Comparison of ENCODE assay signal across 1 cellular context in the genomic region with DNA sequence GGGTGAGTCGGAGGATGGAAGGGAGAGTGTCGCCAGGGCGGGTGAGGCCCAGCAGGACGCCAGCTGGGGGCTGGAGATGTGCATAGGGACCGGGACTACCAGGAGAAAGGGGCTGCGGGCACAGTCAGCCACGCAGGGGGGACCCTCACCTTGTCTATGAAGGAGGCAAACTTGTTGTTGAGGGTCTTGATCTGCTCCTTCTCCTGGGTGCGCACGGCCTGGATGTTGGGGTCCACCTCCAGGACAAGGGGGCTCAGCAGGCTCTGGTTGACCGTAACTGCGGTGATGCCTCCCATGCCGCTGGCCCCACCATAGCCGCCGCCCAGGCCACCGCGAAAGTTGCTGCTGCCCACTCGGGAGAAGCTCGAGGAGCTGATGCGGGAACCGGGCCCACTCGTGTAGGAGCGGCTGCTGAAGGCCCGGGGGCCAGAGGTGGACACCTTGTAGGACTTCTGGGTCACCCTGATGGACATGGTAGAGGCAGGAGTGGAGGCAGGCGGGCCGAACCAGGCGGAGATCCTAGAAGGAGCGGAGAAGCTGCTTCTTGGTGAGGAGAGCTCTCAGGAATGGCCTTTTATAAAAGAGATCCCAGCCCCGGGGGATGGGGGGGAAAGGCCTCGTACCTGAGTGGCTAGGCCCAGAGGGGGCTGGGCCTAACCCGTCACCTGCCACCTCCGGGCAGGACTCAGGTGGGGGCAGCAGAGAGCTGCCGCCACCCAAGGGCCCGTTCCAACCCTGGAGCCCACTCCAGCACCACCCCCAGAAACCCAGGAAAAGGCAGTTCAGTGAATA.
TF ChIP-seq lines count a peak whose summit lies in the region.
"Not testable (repeated sequence)": the region's sequence is repeated elsewhere in the genome, so short reads cannot be mapped to it uniquely, and the experiment has no call there.

A gene (minus strand): TSS at position 568 of the 792 bp plus-strand sequence. CDS start 95 bp downstream, at position 473.

TF ChIP-seq in HepG2, 621 proteins besides CTCF, POLR2A, EP300 and RAD21 (continued from another document and continues in another):
- TF ChIP-seq, protein P1, sequence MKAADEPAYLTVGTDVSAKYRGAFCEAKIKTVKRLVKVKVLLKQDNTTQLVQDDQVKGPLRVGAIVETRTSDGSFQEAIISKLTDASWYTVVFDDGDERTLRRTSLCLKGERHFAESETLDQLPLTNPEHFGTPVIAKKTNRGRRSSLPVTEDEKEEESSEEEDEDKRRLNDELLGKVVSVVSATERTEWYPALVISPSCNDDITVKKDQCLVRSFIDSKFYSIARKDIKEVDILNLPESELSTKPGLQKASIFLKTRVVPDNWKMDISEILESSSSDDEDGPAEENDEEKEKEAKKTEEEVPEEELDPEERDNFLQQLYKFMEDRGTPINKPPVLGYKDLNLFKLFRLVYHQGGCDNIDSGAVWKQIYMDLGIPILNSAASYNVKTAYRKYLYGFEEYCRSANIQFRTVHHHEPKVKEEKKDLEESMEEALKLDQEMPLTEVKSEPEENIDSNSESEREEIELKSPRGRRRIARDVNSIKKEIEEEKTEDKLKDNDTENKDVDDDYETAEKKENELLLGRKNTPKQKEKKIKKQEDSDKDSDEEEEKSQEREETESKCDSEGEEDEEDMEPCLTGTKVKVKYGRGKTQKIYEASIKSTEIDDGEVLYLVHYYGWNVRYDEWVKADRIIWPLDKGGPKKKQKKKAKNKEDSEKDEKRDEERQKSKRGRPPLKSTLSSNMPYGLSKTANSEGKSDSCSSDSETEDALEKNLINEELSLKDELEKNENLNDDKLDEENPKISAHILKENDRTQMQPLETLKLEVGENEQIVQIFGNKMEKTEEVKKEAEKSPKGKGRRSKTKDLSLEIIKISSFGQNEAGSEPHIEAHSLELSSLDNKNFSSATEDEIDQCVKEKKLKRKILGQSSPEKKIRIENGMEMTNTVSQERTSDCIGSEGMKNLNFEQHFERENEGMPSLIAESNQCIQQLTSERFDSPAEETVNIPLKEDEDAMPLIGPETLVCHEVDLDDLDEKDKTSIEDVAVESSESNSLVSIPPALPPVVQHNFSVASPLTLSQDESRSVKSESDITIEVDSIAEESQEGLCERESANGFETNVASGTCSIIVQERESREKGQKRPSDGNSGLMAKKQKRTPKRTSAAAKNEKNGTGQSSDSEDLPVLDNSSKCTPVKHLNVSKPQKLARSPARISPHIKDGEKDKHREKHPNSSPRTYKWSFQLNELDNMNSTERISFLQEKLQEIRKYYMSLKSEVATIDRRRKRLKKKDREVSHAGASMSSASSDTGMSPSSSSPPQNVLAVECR (CRISPR knock-in tag; IDR thresholded peaks at IDR 0.05; ENCODE audit: borderline replicate concordance), result peak; percentile 76
- TF ChIP-seq HIVEP1 (CRISPR knock-in tag; IDR thresholded peaks at IDR 0.05), result peak; percentile 61; the same call in 1 of the 2 replicates
- TF ChIP-seq, protein P2, sequence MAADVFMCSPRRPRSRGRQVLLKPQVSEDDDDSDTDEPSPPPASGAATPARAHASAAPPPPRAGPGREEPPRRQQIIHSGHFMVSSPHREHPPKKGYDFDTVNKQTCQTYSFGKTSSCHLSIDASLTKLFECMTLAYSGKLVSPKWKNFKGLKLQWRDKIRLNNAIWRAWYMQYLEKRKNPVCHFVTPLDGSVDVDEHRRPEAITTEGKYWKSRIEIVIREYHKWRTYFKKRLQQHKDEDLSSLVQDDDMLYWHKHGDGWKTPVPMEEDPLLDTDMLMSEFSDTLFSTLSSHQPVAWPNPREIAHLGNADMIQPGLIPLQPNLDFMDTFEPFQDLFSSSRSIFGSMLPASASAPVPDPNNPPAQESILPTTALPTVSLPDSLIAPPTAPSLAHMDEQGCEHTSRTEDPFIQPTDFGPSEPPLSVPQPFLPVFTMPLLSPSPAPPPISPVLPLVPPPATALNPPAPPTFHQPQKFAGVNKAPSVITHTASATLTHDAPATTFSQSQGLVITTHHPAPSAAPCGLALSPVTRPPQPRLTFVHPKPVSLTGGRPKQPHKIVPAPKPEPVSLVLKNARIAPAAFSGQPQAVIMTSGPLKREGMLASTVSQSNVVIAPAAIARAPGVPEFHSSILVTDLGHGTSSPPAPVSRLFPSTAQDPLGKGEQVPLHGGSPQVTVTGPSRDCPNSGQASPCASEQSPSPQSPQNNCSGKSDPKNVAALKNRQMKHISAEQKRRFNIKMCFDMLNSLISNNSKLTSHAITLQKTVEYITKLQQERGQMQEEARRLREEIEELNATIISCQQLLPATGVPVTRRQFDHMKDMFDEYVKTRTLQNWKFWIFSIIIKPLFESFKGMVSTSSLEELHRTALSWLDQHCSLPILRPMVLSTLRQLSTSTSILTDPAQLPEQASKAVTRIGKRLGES (CRISPR knock-in tag; IDR thresholded peaks at IDR 0.05; ENCODE audit: borderline replicate concordance), result 0 out of 2 replicates have a peak, but pooled peaks have one; percentile 17
- TF ChIP-seq ZNF746 (CRISPR knock-in tag; IDR thresholded peaks at IDR 0.05), result peak; percentile 82
- peak; percentile 80; the same call in 1 of the 2 replicates for TF ChIP-seq MEF2D (CRISPR knock-in tag; IDR thresholded peaks at IDR 0.05)
- TF ChIP-seq ZSCAN31 (CRISPR knock-in tag; IDR thresholded peaks at IDR 0.05; ENCODE audit: low read depth), result peak; percentile 32; the same call in 1 of the 2 replicates
- TF ChIP-seq AGO2 (optimal IDR thresholded peaks at IDR 0.05; ENCODE audit: low read depth, low read length), result peak; percentile 94
- TF ChIP-seq, protein P3, sequence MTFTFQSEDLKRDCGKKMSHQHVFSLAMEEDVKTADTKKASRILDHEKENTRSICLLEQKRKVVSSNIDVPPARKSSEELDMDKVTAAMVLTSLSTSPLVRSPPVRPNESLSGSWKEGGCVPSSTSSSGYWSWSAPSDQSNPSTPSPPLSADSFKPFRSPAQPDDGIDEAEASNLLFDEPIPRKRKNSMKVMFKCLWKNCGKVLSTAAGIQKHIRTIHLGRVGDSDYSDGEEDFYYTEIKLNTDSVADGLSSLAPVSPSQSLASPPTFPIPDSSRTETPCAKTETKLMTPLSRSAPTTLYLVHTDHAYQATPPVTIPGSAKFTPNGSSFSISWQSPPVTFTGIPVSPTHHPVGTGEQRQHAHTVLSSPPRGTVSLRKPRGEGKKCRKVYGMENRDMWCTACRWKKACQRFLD (CRISPR knock-in tag; IDR thresholded peaks at IDR 0.05; ENCODE audit: borderline replicate concordance), result peak; percentile 94; the same call in 1 of the 2 replicates
- TF ChIP-seq GTF2F1 (IDR thresholded peaks at IDR 0.05; ENCODE audit: low read length), result peak; percentile 79; the same call in 1 of the 2 replicates
- peak; percentile 58 for TF ChIP-seq SIX1 (CRISPR knock-in tag; IDR thresholded peaks at IDR 0.05; ENCODE audit: borderline replicate concordance)
- peak; percentile 78; the same call in 1 of the 2 replicates for TF ChIP-seq ZNF878 (CRISPR knock-in tag; IDR thresholded peaks at IDR 0.05)
- TF ChIP-seq, protein P4, sequence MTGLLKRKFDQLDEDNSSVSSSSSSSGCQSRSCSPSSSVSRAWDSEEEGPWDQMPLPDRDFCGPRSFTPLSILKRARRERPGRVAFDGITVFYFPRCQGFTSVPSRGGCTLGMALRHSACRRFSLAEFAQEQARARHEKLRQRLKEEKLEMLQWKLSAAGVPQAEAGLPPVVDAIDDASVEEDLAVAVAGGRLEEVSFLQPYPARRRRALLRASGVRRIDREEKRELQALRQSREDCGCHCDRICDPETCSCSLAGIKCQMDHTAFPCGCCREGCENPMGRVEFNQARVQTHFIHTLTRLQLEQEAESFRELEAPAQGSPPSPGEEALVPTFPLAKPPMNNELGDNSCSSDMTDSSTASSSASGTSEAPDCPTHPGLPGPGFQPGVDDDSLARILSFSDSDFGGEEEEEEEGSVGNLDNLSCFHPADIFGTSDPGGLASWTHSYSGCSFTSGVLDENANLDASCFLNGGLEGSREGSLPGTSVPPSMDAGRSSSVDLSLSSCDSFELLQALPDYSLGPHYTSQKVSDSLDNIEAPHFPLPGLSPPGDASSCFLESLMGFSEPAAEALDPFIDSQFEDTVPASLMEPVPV (CRISPR knock-in tag; IDR thresholded peaks at IDR 0.05), result peak; percentile 79; the same call in 1 of the 2 replicates
- TF ChIP-seq NFYC (CRISPR knock-in tag; IDR thresholded peaks at IDR 0.05), result peak; percentile 69
- TF ChIP-seq ZNF354B (CRISPR knock-in tag; IDR thresholded peaks at IDR 0.05), result peak; percentile 90
- TF ChIP-seq ZNF607 (CRISPR knock-in tag; IDR thresholded peaks at IDR 0.05; ENCODE audit: borderline replicate concordance), result peak; percentile 75; the same call in 1 of the 2 replicates
- peak; percentile 46 for TF ChIP-seq AGO1 (IDR thresholded peaks at IDR 0.05; ENCODE audit: low read depth, low read length, poor library complexity, severe bottlenecking)
- TF ChIP-seq TCF12 (IDR thresholded peaks at IDR 0.05), result not testable (repeated sequence)
- TF ChIP-seq TCF12 (CRISPR knock-in tag; IDR thresholded peaks at IDR 0.05), result peak; percentile 61; the same call in 1 of the 2 replicates
- TF ChIP-seq RFXAP (CRISPR knock-in tag; IDR thresholded peaks at IDR 0.05; ENCODE audit: borderline replicate concordance), result peak; percentile 62; the same call in 1 of the 2 replicates
- peak; percentile 48; the same call in 1 of the 2 replicates for TF ChIP-seq ZBTB38 (CRISPR knock-in tag; IDR thresholded peaks at IDR 0.05)
- TF ChIP-seq, protein P5, sequence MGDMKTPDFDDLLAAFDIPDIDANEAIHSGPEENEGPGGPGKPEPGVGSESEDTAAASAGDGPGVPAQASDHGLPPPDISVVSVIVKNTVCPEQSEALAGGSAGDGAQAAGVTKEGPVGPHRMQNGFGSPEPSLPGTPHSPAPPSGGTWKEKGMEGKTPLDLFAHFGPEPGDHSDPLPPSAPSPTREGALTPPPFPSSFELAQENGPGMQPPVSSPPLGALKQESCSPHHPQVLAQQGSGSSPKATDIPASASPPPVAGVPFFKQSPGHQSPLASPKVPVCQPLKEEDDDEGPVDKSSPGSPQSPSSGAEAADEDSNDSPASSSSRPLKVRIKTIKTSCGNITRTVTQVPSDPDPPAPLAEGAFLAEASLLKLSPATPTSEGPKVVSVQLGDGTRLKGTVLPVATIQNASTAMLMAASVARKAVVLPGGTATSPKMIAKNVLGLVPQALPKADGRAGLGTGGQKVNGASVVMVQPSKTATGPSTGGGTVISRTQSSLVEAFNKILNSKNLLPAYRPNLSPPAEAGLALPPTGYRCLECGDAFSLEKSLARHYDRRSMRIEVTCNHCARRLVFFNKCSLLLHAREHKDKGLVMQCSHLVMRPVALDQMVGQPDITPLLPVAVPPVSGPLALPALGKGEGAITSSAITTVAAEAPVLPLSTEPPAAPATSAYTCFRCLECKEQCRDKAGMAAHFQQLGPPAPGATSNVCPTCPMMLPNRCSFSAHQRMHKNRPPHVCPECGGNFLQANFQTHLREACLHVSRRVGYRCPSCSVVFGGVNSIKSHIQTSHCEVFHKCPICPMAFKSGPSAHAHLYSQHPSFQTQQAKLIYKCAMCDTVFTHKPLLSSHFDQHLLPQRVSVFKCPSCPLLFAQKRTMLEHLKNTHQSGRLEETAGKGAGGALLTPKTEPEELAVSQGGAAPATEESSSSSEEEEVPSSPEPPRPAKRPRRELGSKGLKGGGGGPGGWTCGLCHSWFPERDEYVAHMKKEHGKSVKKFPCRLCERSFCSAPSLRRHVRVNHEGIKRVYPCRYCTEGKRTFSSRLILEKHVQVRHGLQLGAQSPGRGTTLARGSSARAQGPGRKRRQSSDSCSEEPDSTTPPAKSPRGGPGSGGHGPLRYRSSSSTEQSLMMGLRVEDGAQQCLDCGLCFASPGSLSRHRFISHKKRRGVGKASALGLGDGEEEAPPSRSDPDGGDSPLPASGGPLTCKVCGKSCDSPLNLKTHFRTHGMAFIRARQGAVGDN (CRISPR knock-in tag; IDR thresholded peaks at IDR 0.05), result peak; percentile 82
- TF ChIP-seq, protein P6, sequence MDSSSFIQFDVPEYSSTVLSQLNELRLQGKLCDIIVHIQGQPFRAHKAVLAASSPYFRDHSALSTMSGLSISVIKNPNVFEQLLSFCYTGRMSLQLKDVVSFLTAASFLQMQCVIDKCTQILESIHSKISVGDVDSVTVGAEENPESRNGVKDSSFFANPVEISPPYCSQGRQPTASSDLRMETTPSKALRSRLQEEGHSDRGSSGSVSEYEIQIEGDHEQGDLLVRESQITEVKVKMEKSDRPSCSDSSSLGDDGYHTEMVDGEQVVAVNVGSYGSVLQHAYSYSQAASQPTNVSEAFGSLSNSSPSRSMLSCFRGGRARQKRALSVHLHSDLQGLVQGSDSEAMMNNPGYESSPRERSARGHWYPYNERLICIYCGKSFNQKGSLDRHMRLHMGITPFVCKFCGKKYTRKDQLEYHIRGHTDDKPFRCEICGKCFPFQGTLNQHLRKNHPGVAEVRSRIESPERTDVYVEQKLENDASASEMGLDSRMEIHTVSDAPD (CRISPR knock-in tag; IDR thresholded peaks at IDR 0.05), result 0 out of 2 replicates have a peak, but pooled peaks have one; percentile 54
- peak; percentile 48; the same call in 1 of the 2 replicates for TF ChIP-seq ZNF121 (CRISPR knock-in tag; IDR thresholded peaks at IDR 0.05)
- TF ChIP-seq POGZ (CRISPR knock-in tag; IDR thresholded peaks at IDR 0.05), result peak; percentile 48
- peak; percentile 7; the same call in 1 of the 2 replicates for TF ChIP-seq TBX3 (IDR thresholded peaks at IDR 0.05; ENCODE audit: borderline replicate concordance)
- TF ChIP-seq ARNT2 (CRISPR knock-in tag; IDR thresholded peaks at IDR 0.05; ENCODE audit: low read depth), result peak; percentile 49; the same call in 1 of the 2 replicates
- TF ChIP-seq, protein P7, sequence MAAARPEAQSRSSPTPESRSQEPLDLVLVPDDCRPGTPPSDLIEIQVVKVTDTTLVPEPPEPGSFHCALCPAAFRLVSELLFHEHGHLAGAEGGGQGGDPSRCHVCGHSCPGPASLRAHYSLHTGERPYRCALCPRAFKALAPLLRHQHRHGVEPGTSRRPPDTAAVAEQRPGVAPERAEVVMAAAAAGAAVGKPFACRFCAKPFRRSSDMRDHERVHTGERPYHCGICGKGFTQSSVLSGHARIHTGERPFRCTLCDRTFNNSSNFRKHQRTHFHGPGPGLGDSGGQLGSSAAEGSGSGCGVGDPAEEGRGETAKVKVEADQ (CRISPR knock-in tag; IDR thresholded peaks at IDR 0.05; ENCODE audit: borderline replicate concordance), result 0 out of 2 replicates have a peak, but pooled peaks have one; percentile 36
- TF ChIP-seq ARID2 (CRISPR knock-in tag; IDR thresholded peaks at IDR 0.05; ENCODE audit: borderline replicate concordance), result peak; percentile 91; the same call in 1 of the 2 replicates
- peak; percentile 78; the same call in 1 of the 2 replicates for TF ChIP-seq ZNF775 (CRISPR knock-in tag; IDR thresholded peaks at IDR 0.05; ENCODE audit: borderline replicate concordance)
- peak; percentile 8; the same call in 1 of the 2 replicates for TF ChIP-seq SIX4 (CRISPR knock-in tag; IDR thresholded peaks at IDR 0.05)
- peak; percentile 38; the same call in 1 of the 2 replicates for TF ChIP-seq SP5 (CRISPR knock-in tag; IDR thresholded peaks at IDR 0.05; ENCODE audit: borderline replicate concordance, low read depth)
- TF ChIP-seq, protein P8, sequence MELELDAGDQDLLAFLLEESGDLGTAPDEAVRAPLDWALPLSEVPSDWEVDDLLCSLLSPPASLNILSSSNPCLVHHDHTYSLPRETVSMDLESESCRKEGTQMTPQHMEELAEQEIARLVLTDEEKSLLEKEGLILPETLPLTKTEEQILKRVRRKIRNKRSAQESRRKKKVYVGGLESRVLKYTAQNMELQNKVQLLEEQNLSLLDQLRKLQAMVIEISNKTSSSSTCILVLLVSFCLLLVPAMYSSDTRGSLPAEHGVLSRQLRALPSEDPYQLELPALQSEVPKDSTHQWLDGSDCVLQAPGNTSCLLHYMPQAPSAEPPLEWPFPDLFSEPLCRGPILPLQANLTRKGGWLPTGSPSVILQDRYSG (CRISPR knock-in tag; IDR thresholded peaks at IDR 0.05), result 0 out of 2 replicates have a peak, but pooled peaks have one; percentile 4
- TF ChIP-seq FOXA3 (CRISPR knock-in tag; IDR thresholded peaks at IDR 0.05), result peak; percentile 31; the same call in 1 of the 2 replicates
- TF ChIP-seq ZNF234 (CRISPR knock-in tag; conservative IDR thresholded peaks at IDR 0.05), result peak; percentile 89; the same call in 1 of the 2 replicates
- 0 out of 2 replicates have a peak, but pooled peaks have one; percentile 43 for TF ChIP-seq ZKSCAN5 (CRISPR knock-in tag; IDR thresholded peaks at IDR 0.05)
- peak; percentile 35; the same call in 1 of the 2 replicates for TF ChIP-seq ZBTB20 (CRISPR knock-in tag; IDR thresholded peaks at IDR 0.05; ENCODE audit: borderline replicate concordance, low read depth)
